In genomic region chr1:34770891-34771508, GRCh38 we compare ENCODE assay signal across 21 cellular contexts. TPM values are rescaled to one million over a fixed set of nuclear protein-coding genes. Genes with fewer than 3 reads are reported as not detected.
DNase-seq lines count a peak whose midpoint lies in the region; ATAC-seq and TF ChIP-seq lines count a peak whose summit lies in the region.
"Had no signal": no experiment of that assay in that cellular context is flagged by ENCODE, and none has a peak within 500 bp of the region (broad histone marks: within the 10 kb centered on the region; RNA-seq: fewer than 3 reads in every experiment).

No MANE protein-coding gene starts in this region.

- CTCF ChIA-PET in HEK293 (lab: Yijun Ruan, JAX) (interaction anchor here (1.0 kb wide), 1 partner anchor 15 kb away, joined by 3 read pairs; no protein-coding TSS in a partner anchor), mammary epithelial cell (lab: Charles Lee; ENCODE audit: low non-redundant PET) (no interaction called here)

- H2AK5ac ChIP-seq in mesendoderm (ENCODE audit: low read length) = no peak overlapping the region

- no peaks in the 10 kb centered on the region for H4K20me1 ChIP-seq in mammary epithelial cell (ENCODE audit: insufficient read depth, low read length)

- no peak overlapping the region for H2BK15ac ChIP-seq in mesendoderm (replicated peaks; ENCODE audit: low read depth)

- intact Hi-C loops in mammary epithelial cell (cut with micrococcal nuclease) (no loop called here), Right ventricle myocardium inferior (cut with DNase I) (no loop called here)

- H3K79me1 ChIP-seq in mesendoderm (ENCODE audit: low read length) = no peaks in the 10 kb centered on the region

- H3K27me3 ChIP-seq in mammary epithelial cell (ENCODE audit: insufficient read depth, low read length) (no peaks in the 10 kb centered on the region), mesendoderm (ENCODE audit: insufficient read depth, low read length, poor library complexity) (no peaks in the 10 kb centered on the region), suprapubic skin (peaks cover 2% of the 10 kb centered on the region)
- H3K27me3 ChIP-seq: BE2C, Peyer's patch had no signal

- no peaks in the 10 kb centered on the region for H3K4me1 ChIP-seq in HEK293 (ENCODE audit: control insufficient read depth, insufficient read depth, low read length)
- peaks cover 29% of the 10 kb centered on the region for H3K4me1 ChIP-seq in mammary epithelial cell (ENCODE audit: insufficient read depth, low read length)
- no peaks in the 10 kb centered on the region for H3K4me1 ChIP-seq in mesendoderm (ENCODE audit: control insufficient read depth, low read depth, low read length)
- peaks cover 9% of the 10 kb centered on the region for H3K4me1 ChIP-seq in suprapubic skin
- H3K4me1 ChIP-seq: BE2C, Peyer's patch had no signal

- H3K36me3 ChIP-seq in HEK293 (ENCODE audit: control insufficient read depth in 2 of 2, insufficient read depth in 1 of 2, low read length in 2 of 2) (no peaks in the 10 kb centered on the region), mammary epithelial cell (ENCODE audit: insufficient read depth, low read length) (no peaks in the 10 kb centered on the region), mesendoderm (ENCODE audit: control insufficient read depth, insufficient read depth, low read length) (no peaks in the 10 kb centered on the region), suprapubic skin (no peaks in the 10 kb centered on the region)
- H3K36me3 ChIP-seq: BE2C, Peyer's patch had no signal

- H3K79me2 ChIP-seq in mammary epithelial cell (ENCODE audit: insufficient read depth, low read length) (no peaks in the 10 kb centered on the region), mesendoderm (ENCODE audit: control insufficient read depth, insufficient read depth, low read length) (no peaks in the 10 kb centered on the region)

- H2BK120ac ChIP-seq in mesendoderm (ENCODE audit: low read depth, low read length) = no peak overlapping the region

- no peak overlapping the region for H2BK5ac ChIP-seq in mesendoderm (ENCODE audit: low read length)

- in situ Hi-C loops in mammary epithelial cell (cut with MboI; ENCODE audit: low sequenced_read_pairs in 2 of 2) = no loop called here

- WGBS in mammary epithelial cell (ENCODE audit: low coverage, missing lambda C conversion rate) = 5% methylated on average over 4 of the region's 5 CpGs
- no CpG with 5 or more reads among the region's 5 CpGs for WGBS in mesendoderm (ENCODE audit: extremely low coverage, insufficient coverage, low lambda C conversion rate)
- WGBS in suprapubic skin = 59% methylated on average over 5 of the region's 5 CpGs

- ATAC-seq in omental fat pad (ENCODE audit: low FRiP score) (no peak), Right ventricle myocardium inferior (no peak)
- ATAC-seq: GM23338 had no signal

- TF ChIP-seq EP300 in suprapubic skin (IDR thresholded peaks at IDR 0.05) = no peak

- peak overlapping the region; percentile 17 for H3K56ac ChIP-seq in mesendoderm (ENCODE audit: low read length)

- no TSS peak for BruUV-seq in mammary epithelial cell (replicated peaks; lab: Mats Ljungman, UMichigan)

- POLR2A ChIA-PET in HEK293 (lab: Yijun Ruan, JAX) = no interaction called here

- no peak overlapping the region for H3K18ac ChIP-seq in mesendoderm (ENCODE audit: low read length)

- H3K23ac ChIP-seq in mesendoderm (ENCODE audit: low read length) = no peak overlapping the region

- no peaks in the 10 kb centered on the region for H3K9me3 ChIP-seq in HEK293 (ENCODE audit: control insufficient read depth, insufficient read depth, low read depth, low read length)
- no peaks in the 10 kb centered on the region for H3K9me3 ChIP-seq in mammary epithelial cell (replicated peaks; ENCODE audit: insufficient read depth, low read length)
- no peaks in the 10 kb centered on the region for H3K9me3 ChIP-seq in suprapubic skin
- H3K9me3 ChIP-seq: BE2C, Peyer's patch, SK-N-SH had no signal

- no peak overlapping the region for H3K9ac ChIP-seq in mammary epithelial cell (ENCODE audit: insufficient read depth, low read length)
- H3K9ac ChIP-seq in mesendoderm (ENCODE audit: low read length) = no peak overlapping the region
- H3K9ac ChIP-seq: SK-N-SH had no signal

- peak overlapping the region; percentile 58 for H3K4me2 ChIP-seq in mammary epithelial cell (ENCODE audit: insufficient read depth, low read depth, low read length)
- no peak overlapping the region for H3K4me2 ChIP-seq in mesendoderm (ENCODE audit: low read length)
- H3K4me2 ChIP-seq: GM23338, SK-N-SH had no signal

- TF ChIP-seq CTCF in HEK293 (tag by site-specific recombination; IDR thresholded peaks at IDR 0.05) = no peak
- TF ChIP-seq CTCF in mammary epithelial cell (conservative IDR thresholded peaks at IDR 0.05 in 1 of 2, IDR thresholded peaks at IDR 0.05 in 1 of 2; ENCODE audit: extremely low read depth in 1 of 2, insufficient read depth in 1 of 2, low read depth in 1 of 2, low read length in 2 of 2) = no peak
- no peak for TF ChIP-seq CTCF in suprapubic skin (IDR thresholded peaks at IDR 0.05)
- no peak for TF ChIP-seq CTCF in omental fat pad (IDR thresholded peaks at IDR 0.05)

- TF ChIP-seq POLR2A in suprapubic skin (IDR thresholded peaks at IDR 0.05) = no peak

- peak; percentile 39 for DNase-seq in mammary epithelial cell
- no peak for DNase-seq in mesendoderm
- DNase-seq in suprapubic skin (ENCODE audit: low spot score in 2 of 2) = no peak
- DNase-seq in DMS153 treated with DMSO at 0.1 percent for 48 hours (lab: John Stamatoyannopoulos, UW; ENCODE audit: unreplicated experiment) = no peak
- no peak for DNase-seq in omental fat pad (ENCODE audit: low spot score)
- no peak for DNase-seq in Right ventricle myocardium inferior (ENCODE audit: missing footprints)
- DNase-seq: CD4-positive, alpha-beta memory T cell; DMS79 treated with DMSO at 0.1 percent for 48 hours; HFFc6; KG1; NCI-H1436; NCI-H2081; NCI-H510A; NCI-H82; Peyer's patch; SHP77; SK-N-SH had no signal

- H3K4ac ChIP-seq in mesendoderm (ENCODE audit: low read depth, low read length) = no peak overlapping the region

- dilution Hi-C loops in mammary epithelial cell (cut with HindIII; ENCODE audit: low sequenced_read_pairs) = no loop called here

- no peak overlapping the region for H3K4me3 ChIP-seq in HEK293 (ENCODE audit: low read depth, low read length)
- H3K4me3 ChIP-seq in mammary epithelial cell (replicated peaks in 1 of 3; ENCODE audit: insufficient read depth in 1 of 3, low read depth in 2 of 3, low read length in 3 of 3) = no peak overlapping the region
- no peak overlapping the region for H3K4me3 ChIP-seq in mesendoderm (ENCODE audit: low read length)
- H3K4me3 ChIP-seq in suprapubic skin = no peak overlapping the region
- H3K4me3 ChIP-seq: GM23338, Peyer's patch had no signal

- peak overlapping the region; percentile 55 for H2AFZ ChIP-seq in mammary epithelial cell (ENCODE audit: low read depth, low read length)
- H2AFZ ChIP-seq: GM23338 had no signal

- H3K27ac ChIP-seq in HEK293 (ENCODE audit: extremely low read depth, low read depth, low read length) (no peak overlapping the region), mammary epithelial cell (ENCODE audit: insufficient read depth, low read depth, low read length) (no peak overlapping the region), mesendoderm (ENCODE audit: low read depth, low read length) (no peak overlapping the region), suprapubic skin (peak overlapping the region; percentile 56)
- H3K27ac ChIP-seq: Peyer's patch had no signal

- H4K5ac ChIP-seq in mesendoderm (ENCODE audit: low read length) = no peak overlapping the region

- H4K8ac ChIP-seq in mesendoderm (ENCODE audit: low read depth, low read length) = no peak overlapping the region

TF ChIP-seq in HEK293, 187 proteins besides CTCF, POLR2A, EP300 and RAD21:
- TF ChIP-seq ZSCAN30 (tag by site-specific recombination; IDR thresholded peaks at IDR 0.05) (no peak), ZNF571 (tag by site-specific recombination; IDR thresholded peaks at IDR 0.05) (no peak), GLI4 (tag by site-specific recombination; IDR thresholded peaks at IDR 0.05) (no peak), ZNF629 (tag by site-specific recombination; IDR thresholded peaks at IDR 0.05) (no peak), EGR2 (tag by site-specific recombination; IDR thresholded peaks at IDR 0.05; ENCODE audit: low read depth) (peak; percentile 98), ZNF473 (tag by site-specific recombination; IDR thresholded peaks at IDR 0.05) (no peak), ZFHX2 (tag by site-specific recombination; conservative IDR thresholded peaks at IDR 0.05) (peak; percentile 87), ZNF707 (tag by site-specific recombination; IDR thresholded peaks at IDR 0.05) (no peak), ZNF184 (tag by site-specific recombination; IDR thresholded peaks at IDR 0.05) (no peak)

RNA-seq across cellular contexts. Expression of gene GJB3, which starts 10.0 kb away (rescaled TPM):
- 100 to 1,000 TPM in 1 of 2 donors, 10 to 100 TPM in 1; 24.8 to 188 TPM for total RNA-seq in mammary epithelial cell
- polyA plus RNA-seq in mammary epithelial cell = 232 TPM
- 157 TPM for polyA minus RNA-seq in mammary epithelial cell
- polyA plus RNA-seq in mesendoderm (2013, experiment 1 of 2) = 1.1 TPM
- 1.2 TPM for polyA plus RNA-seq in mesendoderm (2013, experiment 2 of 2)
- total RNA-seq in suprapubic skin = 100 to 1,000 TPM in 3 of 4 donors, 10 to 100 TPM in 1; 76.0 to 268 (median 186) TPM
- total RNA-seq in omental fat pad = not detected
- not detected for total RNA-seq in Right ventricle myocardium inferior
- total RNA-seq: CD4-positive, alpha-beta memory T cell; G401 had no signal
- polyA plus RNA-seq: CD4-positive, alpha-beta memory T cell; SK-N-SH had no signal

RNA-seq across cellular contexts. Expression of gene GJB4, which starts 11.5 kb away (rescaled TPM):
- 1 to 10 TPM in 1 of 2 donors, under 1 TPM in 1; 0.17 to 1.7 TPM for total RNA-seq in mammary epithelial cell
- 8.5 TPM for polyA plus RNA-seq in mammary epithelial cell
- polyA minus RNA-seq in mammary epithelial cell = 5.3 TPM
- polyA plus RNA-seq in mesendoderm (2013, experiment 1 of 2) = 0.15 TPM
- 0.15 TPM for polyA plus RNA-seq in mesendoderm (2013, experiment 2 of 2)
- total RNA-seq in suprapubic skin = 10 to 100 TPM; 13.7 to 41.4 (median 35.5) TPM
- total RNA-seq in omental fat pad = not detected
- not detected for total RNA-seq in Right ventricle myocardium inferior
- total RNA-seq: CD4-positive, alpha-beta memory T cell; G401; HFFc6; Peyer's patch had no signal
- polyA plus RNA-seq: CD4-positive, alpha-beta memory T cell; GM23338; SK-N-SH had no signal

RNA-seq across cellular contexts. Expression of gene GJB5, which starts 16.2 kb away (rescaled TPM):
- total RNA-seq in mammary epithelial cell (10 to 100 TPM; 28.2 to 95.5 TPM), suprapubic skin (100 to 1,000 TPM in 2 of 4 donors, 10 to 100 TPM in 2; 45.8 to 164 (median 123) TPM), omental fat pad (not detected), Right ventricle myocardium inferior (not detected)
- 268 TPM for polyA plus RNA-seq in mammary epithelial cell
- polyA minus RNA-seq in mammary epithelial cell = 166 TPM
- polyA plus RNA-seq in mesendoderm (2013, experiment 1 of 2) = 0.46 TPM
- polyA plus RNA-seq in mesendoderm (2013, experiment 2 of 2) = 0.49 TPM
- total RNA-seq: CD4-positive, alpha-beta memory T cell; Peyer's patch had no signal
- polyA plus RNA-seq: CD4-positive, alpha-beta memory T cell; GM23338; SK-N-SH had no signal

RNA-seq across cellular contexts. Expression of gene GJA4, which starts 21.8 kb away (rescaled TPM):
- total RNA-seq in mammary epithelial cell = not detected
- polyA plus RNA-seq in mammary epithelial cell = 0.07 TPM
- polyA minus RNA-seq in mammary epithelial cell = not detected
- polyA plus RNA-seq in mesendoderm (2013, experiment 1 of 2) = 0.81 TPM
- polyA plus RNA-seq in mesendoderm (2013, experiment 2 of 2) = 0.83 TPM
- 10 to 100 TPM in 3 of 4 donors, 1 to 10 TPM in 1; 5.3 to 15.2 (median 11.8) TPM for total RNA-seq in suprapubic skin
- 100 to 1,000 TPM in 1 of 4 donors, 10 to 100 TPM in 3; 20.4 to 101 (median 45.3) TPM for total RNA-seq in omental fat pad
- 23.0 TPM for total RNA-seq in Right ventricle myocardium inferior
- total RNA-seq: CD4-positive, alpha-beta memory T cell; G401; HFFc6 had no signal
- polyA plus RNA-seq: CD4-positive, alpha-beta memory T cell; SK-N-SH had no signal

Comparison
In these comparisons a context has a peak if more than half of its experiments do, and no peak if none do; other contexts are left out.
1. RNA of gene GJB3, which starts 10.0 kb away (total RNA-seq): 76.0 to 268 TPM in suprapubic skin and 24.8 to 188 TPM in mammary epithelial cell; not detected in omental fat pad and not detected in Right ventricle myocardium inferior (single experiment); every median in the first group is over 10 times any median in the second.
2. RNA of gene GJB4, which starts 11.5 kb away (total RNA-seq): 13.7 to 41.4 TPM in suprapubic skin; 0.17 to 1.7 TPM in mammary epithelial cell, not detected in omental fat pad and not detected in Right ventricle myocardium inferior (single experiment); every median in the first group is over 4 times any median in the second.
3. RNA of gene GJB5, which starts 16.2 kb away (total RNA-seq): 45.8 to 164 TPM in suprapubic skin and 28.2 to 95.5 TPM in mammary epithelial cell; not detected in omental fat pad and not detected in Right ventricle myocardium inferior (single experiment); every median in the first group is over 10 times any median in the second.